8 cellular contexts compared by ENCODE assay signal in genomic region chr11:65860278-65861164, GRCh38. TPM values are rescaled to one million over a fixed set of nuclear protein-coding genes. Genes with fewer than 3 reads are reported as not detected.
DNase-seq lines count a peak whose midpoint lies in the region; ATAC-seq, FAIRE-seq and TF ChIP-seq lines count a peak whose summit lies in the region.

Gene MUS81, plus strand, starts transcription at chr11:65860433. Its CDS starts 321 bp downstream, at chr11:65860754.

- peak within 1 kb of the TSS; percentile 90 for H3K27ac ChIP-seq in keratinocyte (ENCODE audit: control insufficient read depth, insufficient read depth, low read length)

- ATAC-seq in HG03097 (IDR thresholded peaks at IDR 0.05; ENCODE audit: low FRiP score, unreplicated experiment) (peak; percentile 21), GM18873 (IDR thresholded peaks at IDR 0.05; ENCODE audit: low FRiP score, unreplicated experiment) (no peak)

- H3K4me1 ChIP-seq in keratinocyte (ENCODE audit: control insufficient read depth, extremely low read depth, insufficient read depth, low read length), result peaks cover 29% of the 10 kb centered on the region

- H3K79me2 ChIP-seq in keratinocyte (ENCODE audit: control insufficient read depth, insufficient read depth, low read length), result peaks cover 53% of the 10 kb centered on the region

- peak; percentile 84 to 92 (median 91) for TF ChIP-seq CTCF in keratinocyte (optimal IDR thresholded peaks at IDR 0.05 in 1 of 3, IDR thresholded peaks at IDR 0.05 in 1 of 3, conservative IDR thresholded peaks at IDR 0.05 in 1 of 3; ENCODE audit: extremely low read depth in 1 of 3, insufficient read depth in 2 of 3, low read length in 3 of 3)

- no peak for FAIRE-seq in keratinocyte (lab: Jason Lieb, UNC)

- H2AFZ ChIP-seq in keratinocyte (ENCODE audit: control insufficient read depth, low read length), result peak within 1 kb of the TSS; percentile 79

- TF ChIP-seq POLR2A in GM10847 (IDR thresholded peaks at IDR 0.05; ENCODE audit: extremely low read depth, insufficient read length), result peak; percentile 64

- dilution Hi-C loops in keratinocyte (cut with MboI; ENCODE audit: extremely low pct_ligation_motif_present, low sequenced_read_pairs), result no loop called here

- H4K20me1 ChIP-seq in keratinocyte (ENCODE audit: control insufficient read depth, extremely low read depth, insufficient read depth, low read length), result peaks cover 18% of the 10 kb centered on the region

- H3K4me3 ChIP-seq in keratinocyte (ENCODE audit: control insufficient read depth in 2 of 3, extremely low read depth in 1 of 3, insufficient read depth in 2 of 3, low read depth in 1 of 3, low read length in 3 of 3), result peak within 1 kb of the TSS; percentile 83 to 96 (median 91)

- no peaks in the 10 kb centered on the region for H3K9me3 ChIP-seq in keratinocyte (ENCODE audit: control insufficient read depth, low read depth, low read length)

- peaks cover 38 to 48% of the 10 kb centered on the region in 2 experiments for H3K36me3 ChIP-seq in keratinocyte (ENCODE audit: control insufficient read depth in 2 of 2, extremely low read depth in 1 of 2, insufficient read depth in 2 of 2, low read length in 2 of 2)

- peak; percentile 93 for DNase-seq in NCI-H510A (lab: John Stamatoyannopoulos, UW)
- DNase-seq in activated CD4-positive, CD25-positive, alpha-beta regulatory T cell treated with anti-CD3 and anti-CD28 coated beads, Interleukin-2, amount 50 U/mL, for 72 hours, result peak; percentile 94
- peak; percentile 98 for DNase-seq in cerebellar cortex (ENCODE audit: low spot score)
- DNase-seq in keratinocyte (ENCODE audit: low read depth, low spot score), result peak; percentile 94
- DNase-seq in stimulated activated CD4-positive, alpha-beta T cell treated with anti-CD3 and anti-CD28 coated beads, Interleukin-12 subunit alpha, Interleukin-12 subunit beta, amount 100 ng/mL, for 48 hours (ENCODE audit: low read depth in 2 of 3, low spot score in 1 of 3), result peak; percentile 91 to 96 (median 93)

- peaks cover 7% of the 10 kb centered on the region for H3K9me1 ChIP-seq in keratinocyte (ENCODE audit: control insufficient read depth, extremely low read depth, insufficient read depth, low read length)

- H3K9ac ChIP-seq in keratinocyte (ENCODE audit: control insufficient read depth, extremely low read depth, insufficient read depth, low read length), result peak within 1 kb of the TSS; percentile 83

- no peaks in the 10 kb centered on the region for H3K27me3 ChIP-seq in keratinocyte (ENCODE audit: control insufficient read depth, extremely low read depth, insufficient read depth, low read length)

- H3K4me2 ChIP-seq in keratinocyte (ENCODE audit: control insufficient read depth, extremely low read depth, insufficient read depth, low read depth, low read length), result peak within 1 kb of the TSS; percentile 92

RNA-seq across cellular contexts. Expression of gene MUS81, which starts in this region (rescaled TPM):
- polyA plus RNA-seq in keratinocyte, result 24.7 to 34.4 TPM (median 28.0 TPM) in 3 replicates
- polyA plus RNA-seq in keratinocyte (2011; ENCODE audit: low read depth), result 11.3 TPM
- polyA plus RNA-seq in keratinocyte (2011; cell fraction: cytosol; rRNA removed), result 14.1 and 17.2 TPM in 2 replicates
- polyA plus RNA-seq in keratinocyte (2011; cell fraction: nucleus; rRNA removed), result 77.4 and 79.1 TPM in 2 replicates
- 28.3 and 40.9 TPM in 2 replicates for polyA plus RNA-seq in keratinocyte (2012; ENCODE audit: low replicate concordance)
- polyA minus RNA-seq in keratinocyte, result 16.0 to 61.7 TPM (median 18.2 TPM) in 3 replicates
- 22.1 TPM for polyA minus RNA-seq in keratinocyte (2011; cell fraction: cytosol; rRNA and poly(A)+ RNA removed)
- polyA minus RNA-seq in keratinocyte (2011; cell fraction: nucleus; rRNA and poly(A)+ RNA removed), result 17.1 and 19.7 TPM in 2 replicates
